Comparison of ENCODE assay signal across 28 cellular contexts in genomic region chr5:34944044-34944443, GRCh38. TPM values are rescaled to one million over a fixed set of nuclear protein-coding genes. Genes with fewer than 3 reads are reported as not detected.
DNase-seq lines count a peak whose midpoint lies in the region; ATAC-seq and TF ChIP-seq lines count a peak whose summit lies in the region.
"Had no signal": no experiment of that assay in that cellular context is flagged by ENCODE, and none has a peak within 500 bp of the region (broad histone marks: within the 10 kb centered on the region; RNA-seq: fewer than 3 reads in every experiment).

No MANE protein-coding gene starts in this region.

- peak overlapping the region; percentile 64 for H2BK5ac ChIP-seq in H9 (ENCODE audit: insufficient read length, low read length)

- no peak overlapping the region for H3K23ac ChIP-seq in H9 (ENCODE audit: insufficient read length, low read depth, low read length)

- H2AFZ ChIP-seq in H9 (ENCODE audit: low read length): no peak overlapping the region

- no peak overlapping the region for H3K9ac ChIP-seq in H9 (ENCODE audit: extremely low read depth, insufficient read length, low read length)

- no peaks in the 10 kb centered on the region for H3K9me3 Mint-ChIP-seq in H9
- H3K9me3 Mint-ChIP-seq in stimulated activated effector memory CD8-positive, alpha-beta T cell treated with anti-CD3 and anti-CD28 coated beads, Interleukin-12 subunit alpha, Interleukin-12 subunit beta, amount 100 ng/mL, for 72 hours: no peaks in the 10 kb centered on the region
- no peaks in the 10 kb centered on the region for H3K9me3 Mint-ChIP-seq in stimulated activated naive B cell treated with anti-CD40 and anti-IgM and Interleukin-4, amounts not matched to agents 10 μg/mL and 1 μg/mL and 100 μg/mL, for 72 hours
- H3K9me3 Mint-ChIP-seq: CD8-positive, alpha-beta T cell had no signal

- H3K23me2 ChIP-seq in H9 (ENCODE audit: insufficient read length, low read depth, low read length, poor library complexity, severe bottlenecking): peaks cover 3% of the 10 kb centered on the region

- no peak overlapping the region for H4K91ac ChIP-seq in H9 (ENCODE audit: insufficient read length, low read depth, low read length)

- H3K4me2 ChIP-seq in H9 (ENCODE audit: insufficient read depth, insufficient read length, low read length): no peak overlapping the region

- H2BK120ac ChIP-seq in H9 (ENCODE audit: low read depth, low read length, poor library complexity, severe bottlenecking): no peak overlapping the region

- H3K79me1 ChIP-seq in H9 (ENCODE audit: insufficient read depth, low read depth, low read length, poor library complexity, severe bottlenecking): no peaks in the 10 kb centered on the region

- H3K4ac ChIP-seq in H9 (ENCODE audit: low read depth, low read length): no peak overlapping the region

- no peak overlapping the region for H2AK5ac ChIP-seq in H9 (ENCODE audit: insufficient read length, low read length)

- peaks cover 8 to 73% (median 66%) of the 10 kb centered on the region in 3 experiments; a peak in 6 of 7 replicates for H3K36me3 Mint-ChIP-seq in H9 (ENCODE audit: insufficient read depth in 1 of 3, low read depth in 3 of 3)
- peaks cover 100% of the 10 kb centered on the region for H3K36me3 Mint-ChIP-seq in stimulated activated effector memory CD8-positive, alpha-beta T cell treated with anti-CD3 and anti-CD28 coated beads, Interleukin-12 subunit alpha, Interleukin-12 subunit beta, amount 100 ng/mL, for 72 hours
- peaks cover 32 to 52% of the 10 kb centered on the region in 2 donors for H3K36me3 Mint-ChIP-seq in stimulated activated naive B cell treated with anti-CD40 and anti-IgM and Interleukin-4, amounts not matched to agents 10 μg/mL and 1 μg/mL and 100 μg/mL, for 72 hours

- no peak overlapping the region for H2BK15ac ChIP-seq in H9 (ENCODE audit: low read depth, low read length)

- H3K9me3 ChIP-seq in H9 (ENCODE audit: control insufficient read depth, low read depth, low read length) (no peaks in the 10 kb centered on the region), heart right ventricle (no peaks in the 10 kb centered on the region)
- H3K9me3 ChIP-seq: Caco-2, MG63 had no signal

- H3K4me3 ChIP-seq in heart right ventricle: peak overlapping the region in 1 of 10 donors; percentile 10
- H3K4me3 ChIP-seq: GM12878, MG63 had no signal

- no peaks in the 10 kb centered on the region for H3K4me1 Mint-ChIP-seq in H9
- H3K4me1 Mint-ChIP-seq in stimulated activated effector memory CD8-positive, alpha-beta T cell treated with anti-CD3 and anti-CD28 coated beads, Interleukin-12 subunit alpha, Interleukin-12 subunit beta, amount 100 ng/mL, for 72 hours: no peaks in the 10 kb centered on the region
- no peaks in the 10 kb centered on the region for H3K4me1 Mint-ChIP-seq in stimulated activated naive B cell treated with anti-CD40 and anti-IgM and Interleukin-4, amounts not matched to agents 10 μg/mL and 1 μg/mL and 100 μg/mL, for 72 hours

- no peak overlapping the region for H3K18ac ChIP-seq in H9 (ENCODE audit: insufficient read length, low read depth, low read length)

- no peak overlapping the region for H2BK20ac ChIP-seq in H9 (ENCODE audit: low read depth, low read length, poor library complexity, severe bottlenecking)

- peak; percentile 52 for ATAC-seq in Right ventricle myocardium superior (ENCODE audit: poor library complexity)
- no peak for ATAC-seq in Right ventricle myocardium inferior
- peak in 2 of 8 donors; percentile 53 to 56 for ATAC-seq in heart right ventricle
- no peak for ATAC-seq in stimulated activated effector memory CD8-positive, alpha-beta T cell treated with anti-CD3 and anti-CD28 coated beads, Interleukin-12 subunit alpha, Interleukin-12 subunit beta, amount 100 ng/mL, for 72 hours
- no peak for ATAC-seq in stimulated activated naive B cell treated with anti-CD40 and anti-IgM and Interleukin-4, amounts not matched to agents 10 μg/mL and 1 μg/mL and 100 μg/mL, for 72 hours (replicated peaks)
- ATAC-seq in GM18520 (IDR thresholded peaks at IDR 0.05; ENCODE audit: unreplicated experiment): no peak
- ATAC-seq: CD8-positive, alpha-beta T cell; GM12878; PC-3 had no signal

- H4K8ac ChIP-seq in H9 (replicated peaks; ENCODE audit: insufficient read length, low read depth, low read length): no peak overlapping the region

- H3K27me3 ChIP-seq in H9 (ENCODE audit: insufficient read depth, low read length): no peaks in the 10 kb centered on the region
- H3K27me3 ChIP-seq in heart right ventricle: no peaks in the 10 kb centered on the region
- H3K27me3 ChIP-seq: MG63 had no signal

- no peaks in the 10 kb centered on the region for H4K20me1 ChIP-seq in H9 (ENCODE audit: control insufficient read depth, insufficient read depth, insufficient read length)

- H3K27me3 Mint-ChIP-seq in H9 (ENCODE audit: low read depth): no peaks in the 10 kb centered on the region
- H3K27me3 Mint-ChIP-seq in stimulated activated naive B cell treated with anti-CD40 and anti-IgM and Interleukin-4, amounts not matched to agents 10 μg/mL and 1 μg/mL and 100 μg/mL, for 72 hours: no peaks in the 10 kb centered on the region

- H3K4me1 ChIP-seq in H9 (ENCODE audit: insufficient read depth, low read length) (no peaks in the 10 kb centered on the region), heart right ventricle (peaks cover 0 to 12% (median 0%) of the 10 kb centered on the region in 9 donors)
- H3K4me1 ChIP-seq: Caco-2 had no signal

- intact Hi-C loops in Right ventricle myocardium superior (cut with DNase I) (no loop called here), Right ventricle myocardium inferior (cut with DNase I) (no loop called here), heart right ventricle (cut with DNase I) (no loop called here)

- no peak overlapping the region for H3T11ph ChIP-seq in H9 (ENCODE audit: low read length)

- peaks cover 0 to 99% (median 32%) of the 10 kb centered on the region in 9 donors for H3K36me3 ChIP-seq in heart right ventricle

- no peak for DNase-seq in Right ventricle myocardium superior
- DNase-seq in Right ventricle myocardium inferior (ENCODE audit: missing footprints): no peak
- no peak for DNase-seq in H9
- DNase-seq in heart right ventricle: no peak
- no peak for DNase-seq in stimulated activated effector memory CD8-positive, alpha-beta T cell treated with anti-CD3 and anti-CD28 coated beads, Interleukin-12 subunit alpha, Interleukin-12 subunit beta, amount 100 ng/mL, for 72 hours (ENCODE audit: low spot score in 2 of 2)
- no peak for DNase-seq in NCI-H2171 treated with DMSO at 0.1 percent for 48 hours (lab: John Stamatoyannopoulos, UW)
- DNase-seq in stimulated activated naive B cell treated with anti-CD40 and anti-IgM and Interleukin-4, amounts not matched to agents 10 μg/mL and 1 μg/mL and 100 μg/mL, for 72 hours: no peak
- DNase-seq: C1 segment of cervical spinal cord; Caco-2; CD8-positive, alpha-beta T cell; DMS79; EL; GDM1; H7; IMR-90; KG1; MG63; NCI-H1105 treated with DMSO at 0.1 percent for 48 hours; NCI-H146; NCI-H1930; NCI-H2107; NCI-H446; NCI-H526; NCI-H82; NK-92 treated with Interleukin-12 subunit alpha and Interleukin-12 subunit beta, amount 100 ng/mL, for 24 hours; PC-3 had no signal

- no peak overlapping the region for H3K56ac ChIP-seq in H9 (ENCODE audit: insufficient read length, low read depth, low read length)

- no peak overlapping the region for H3K4me3 Mint-ChIP-seq in H9
- H3K4me3 Mint-ChIP-seq in stimulated activated effector memory CD8-positive, alpha-beta T cell treated with anti-CD3 and anti-CD28 coated beads, Interleukin-12 subunit alpha, Interleukin-12 subunit beta, amount 100 ng/mL, for 72 hours: no peak overlapping the region
- H3K4me3 Mint-ChIP-seq in stimulated activated naive B cell treated with anti-CD40 and anti-IgM and Interleukin-4, amounts not matched to agents 10 μg/mL and 1 μg/mL and 100 μg/mL, for 72 hours: no peak overlapping the region
- H3K4me3 Mint-ChIP-seq: CD8-positive, alpha-beta T cell had no signal

- no peak overlapping the region for H4K5ac ChIP-seq in H9 (ENCODE audit: insufficient read length, low read depth, low read length)

- no CpG with 5 or more reads among the region's 2 CpGs for WGBS in H9 (ENCODE audit: extremely low coverage, insufficient read length, low lambda C conversion rate)
- WGBS in heart right ventricle, 2 donors: 52 to 84% methylated on average over 2 of the region's 2 CpGs

- no peak for TF ChIP-seq CTCF in H9 (conservative IDR thresholded peaks at IDR 0.05)
- TF ChIP-seq CTCF in heart right ventricle (IDR thresholded peaks at IDR 0.05): no peak

- H3K27ac ChIP-seq in H9 (ENCODE audit: insufficient read length, low read depth, low read length) (no peak overlapping the region), heart right ventricle (peak overlapping the region in 7 of 10 donors; percentile 7 to 73 (median 53))

- H3K27ac Mint-ChIP-seq in H9: no peak overlapping the region; a peak in 1 of 7 replicates
- H3K27ac Mint-ChIP-seq in stimulated activated effector memory CD8-positive, alpha-beta T cell treated with anti-CD3 and anti-CD28 coated beads, Interleukin-12 subunit alpha, Interleukin-12 subunit beta, amount 100 ng/mL, for 72 hours: peak overlapping the region; percentile 44
- no peak overlapping the region for H3K27ac Mint-ChIP-seq in stimulated activated naive B cell treated with anti-CD40 and anti-IgM and Interleukin-4, amounts not matched to agents 10 μg/mL and 1 μg/mL and 100 μg/mL, for 72 hours
- H3K27ac Mint-ChIP-seq: CD8-positive, alpha-beta T cell had no signal

- no peak overlapping the region for H3K14ac ChIP-seq in H9 (ENCODE audit: insufficient read depth, low read length)

- no peaks in the 10 kb centered on the region for H3K79me2 ChIP-seq in H9 (ENCODE audit: insufficient read depth, low read length)

- H2BK12ac ChIP-seq in H9 (ENCODE audit: insufficient read length, low read depth, low read length): no peak overlapping the region

RNA-seq across cellular contexts. Expression of gene DNAJC21, which starts 14.7 kb away (rescaled TPM):
- 50.3 TPM for total RNA-seq in Right ventricle myocardium superior
- 55.5 TPM for total RNA-seq in Right ventricle myocardium inferior
- total RNA-seq in H9 (2021): 44.9 and 50.4 TPM in 2 replicates
- 10 to 100 TPM; 38.4 to 58.9 (median 50.3) TPM for total RNA-seq in heart right ventricle
- 10 to 100 TPM; 30.4 to 30.5 TPM for polyA plus RNA-seq in heart right ventricle

RNA-seq across cellular contexts. Expression of gene BRIX1, which starts 28.5 kb away (rescaled TPM):
- 9.0 TPM for total RNA-seq in Right ventricle myocardium superior
- total RNA-seq in Right ventricle myocardium inferior: 10.3 TPM
- total RNA-seq in H9 (2021): 72.2 and 77.0 TPM in 2 replicates
- 10 to 100 TPM in 9 of 10 donors, 1 to 10 TPM in 1; 9.5 to 17.2 (median 14.9) TPM for total RNA-seq in heart right ventricle
- polyA plus RNA-seq in heart right ventricle: 10 to 100 TPM; 12.0 to 15.3 TPM

RNA-seq across cellular contexts. Expression of gene RAD1, which starts 28.7 kb away (rescaled TPM):
- total RNA-seq in Right ventricle myocardium superior: 21.5 TPM
- 22.7 TPM for total RNA-seq in Right ventricle myocardium inferior
- total RNA-seq in H9 (2021): 39.5 and 41.0 TPM in 2 replicates
- 10 to 100 TPM; 18.9 to 27.5 (median 23.9) TPM for total RNA-seq in heart right ventricle
- 10 to 100 TPM; 13.3 to 13.5 TPM for polyA plus RNA-seq in heart right ventricle
